ENCODE assay signal across 8 cellular contexts in genomic region chr10:5889624-5890518, GRCh38. TPM values are rescaled to one million over a fixed set of nuclear protein-coding genes. Genes with fewer than 3 reads are reported as not detected.
A peak's percentile ranks its signal among the peaks of the same experiment; 100 is the strongest.
DNase-seq lines count a peak whose midpoint lies in the region; ATAC-seq and TF ChIP-seq lines count a peak whose summit lies in the region.

ANKRD16 (minus strand) TSS chr10:5889893; CDS start chr10:5889354, 539 bp downstream.
FBH1 (plus strand) TSS chr10:5890243; CDS start chr10:5890346, 103 bp downstream.

- peak within 1 kb of the TSS; percentile 98 for H3K4me2 ChIP-seq in GM23338

- peak within 1 kb of the TSS; percentile 66; the same call in 1 of the 2 replicates for H3K27ac ChIP-seq in GM23338 (ENCODE audit: low read depth)

- ATAC-seq in GM23338: peak; percentile 88
- ATAC-seq in activated T-helper 17 cell treated with anti-CD3 and anti-CD28 coated beads, Interleukin-2, amount 50 U/mL, for 72 hours (replicated peaks): peak; percentile 89
- peak; percentile 84 to 87 for ATAC-seq in naive thymus-derived CD8-positive, alpha-beta T cell
- peak; percentile 86 to 88 for ATAC-seq in stimulated activated naive B cell treated with anti-CD40 and anti-IgM and Interleukin-4, amounts not matched to agents 10 μg/mL and 1 μg/mL and 100 μg/mL, for 72 hours (replicated peaks)

- peaks cover 14% of the 10 kb centered on the region for H3K36me3 ChIP-seq in GM23338 (ENCODE audit: insufficient read depth)

- H3K27me3 Mint-ChIP-seq in GM23338 (ENCODE audit: insufficient read depth, low read depth, poor library complexity): peaks cover 7% of the 10 kb centered on the region
- H3K27me3 Mint-ChIP-seq in activated T-helper 17 cell treated with anti-CD3 and anti-CD28 coated beads, Interleukin-2, amount 50 U/mL, for 72 hours: no peaks in the 10 kb centered on the region
- no peaks in the 10 kb centered on the region for H3K27me3 Mint-ChIP-seq in naive thymus-derived CD8-positive, alpha-beta T cell
- H3K27me3 Mint-ChIP-seq in stimulated activated naive B cell treated with anti-CD40 and anti-IgM and Interleukin-4, amounts not matched to agents 10 μg/mL and 1 μg/mL and 100 μg/mL, for 72 hours: no peaks in the 10 kb centered on the region

- H4K20me1 ChIP-seq in GM23338 (replicated peaks; ENCODE audit: insufficient read depth): peaks cover 41% of the 10 kb centered on the region

- H3K9me2 ChIP-seq in GM23338 (ENCODE audit: insufficient read depth): no peaks in the 10 kb centered on the region

- TF ChIP-seq CTCF in GM23338 (conservative IDR thresholded peaks at IDR 0.05; ENCODE audit: low read depth in 2 of 2) (no peak), fibroblast of mammary gland (conservative IDR thresholded peaks at IDR 0.05; ENCODE audit: control insufficient read depth, insufficient read depth, low read depth, low read length) (no peak)

- H2AFZ ChIP-seq in GM23338: peak within 1 kb of the TSS; percentile 94

- H3K4me3 ChIP-seq in GM23338 (peak within 1 kb of the TSS; percentile 90), fibroblast of mammary gland (ENCODE audit: control insufficient read depth, low read depth, low read length) (peak within 1 kb of the TSS; percentile 86)

- H3K27me3 ChIP-seq in GM23338 (ENCODE audit: insufficient read depth): no peaks in the 10 kb centered on the region

- POLR2A ChIA-PET in naive thymus-derived CD8-positive, alpha-beta T cell (lab: Charles Lee): interaction anchor here (0.5 to 1.9 kb wide), 15 partner anchors 13 to 1303 kb away, joined by 3 to 20 read pairs (median 4); partner anchors contain the start of genes GDI2, IL15RA, PFKFB3 and TASOR2

- peaks cover 41% of the 10 kb centered on the region for H3K36me3 Mint-ChIP-seq in GM23338 (ENCODE audit: low read depth)
- H3K36me3 Mint-ChIP-seq in activated T-helper 17 cell treated with anti-CD3 and anti-CD28 coated beads, Interleukin-2, amount 50 U/mL, for 72 hours (ENCODE audit: low read depth): peaks cover 55% of the 10 kb centered on the region
- H3K36me3 Mint-ChIP-seq in naive thymus-derived CD8-positive, alpha-beta T cell: peaks cover 5 to 32% (median 7%) of the 10 kb centered on the region in 3 donors
- peaks cover 39 to 51% of the 10 kb centered on the region in 2 donors for H3K36me3 Mint-ChIP-seq in stimulated activated naive B cell treated with anti-CD40 and anti-IgM and Interleukin-4, amounts not matched to agents 10 μg/mL and 1 μg/mL and 100 μg/mL, for 72 hours

- no peaks in the 10 kb centered on the region for H3K9me3 Mint-ChIP-seq in GM23338
- no peaks in the 10 kb centered on the region for H3K9me3 Mint-ChIP-seq in activated T-helper 17 cell treated with anti-CD3 and anti-CD28 coated beads, Interleukin-2, amount 50 U/mL, for 72 hours
- no peaks in the 10 kb centered on the region for H3K9me3 Mint-ChIP-seq in naive thymus-derived CD8-positive, alpha-beta T cell
- no peaks in the 10 kb centered on the region for H3K9me3 Mint-ChIP-seq in stimulated activated naive B cell treated with anti-CD40 and anti-IgM and Interleukin-4, amounts not matched to agents 10 μg/mL and 1 μg/mL and 100 μg/mL, for 72 hours

- peaks cover 61% of the 10 kb centered on the region for H3K79me2 ChIP-seq in GM23338 (replicated peaks; ENCODE audit: insufficient read depth)

- H3F3A ChIP-seq in GM23338 (replicated peaks; ENCODE audit: low read depth): peaks cover 3% of the 10 kb centered on the region; the same call in 1 of the 2 replicates

- H3K4me1 ChIP-seq in GM23338 (ENCODE audit: insufficient read depth): peaks cover 13% of the 10 kb centered on the region

- DNase-seq in Daoy (ENCODE audit: low read depth): peak; percentile 97
- DNase-seq in GM23338 (ENCODE audit: low spot score): peak; percentile 99
- DNase-seq in Kasumi-1 (lab: John Stamatoyannopoulos, UW): peak; percentile 96 to 97
- DNase-seq in RKO (ENCODE audit: low spot score): peak; percentile 98
- DNase-seq in fibroblast of mammary gland (ENCODE audit: low read depth): peak; percentile 98
- DNase-seq in naive thymus-derived CD8-positive, alpha-beta T cell: peak; percentile 93 to 98 (median 96)
- peak; percentile 99 for DNase-seq in stimulated activated naive B cell treated with anti-CD40 and anti-IgM and Interleukin-4, amounts not matched to agents 10 μg/mL and 1 μg/mL and 100 μg/mL, for 72 hours

- peaks cover 30% of the 10 kb centered on the region for H3K4me1 Mint-ChIP-seq in GM23338
- peaks cover 42% of the 10 kb centered on the region for H3K4me1 Mint-ChIP-seq in activated T-helper 17 cell treated with anti-CD3 and anti-CD28 coated beads, Interleukin-2, amount 50 U/mL, for 72 hours
- peaks cover 31 to 57% (median 53%) of the 10 kb centered on the region in 4 donors for H3K4me1 Mint-ChIP-seq in naive thymus-derived CD8-positive, alpha-beta T cell
- peaks cover 37 to 68% of the 10 kb centered on the region in 2 donors for H3K4me1 Mint-ChIP-seq in stimulated activated naive B cell treated with anti-CD40 and anti-IgM and Interleukin-4, amounts not matched to agents 10 μg/mL and 1 μg/mL and 100 μg/mL, for 72 hours

- H3K27ac Mint-ChIP-seq in GM23338: peak within 1 kb of the TSS; percentile 93
- peak within 1 kb of the TSS; percentile 91 for H3K27ac Mint-ChIP-seq in activated T-helper 17 cell treated with anti-CD3 and anti-CD28 coated beads, Interleukin-2, amount 50 U/mL, for 72 hours
- H3K27ac Mint-ChIP-seq in naive thymus-derived CD8-positive, alpha-beta T cell: peak within 1 kb of the TSS; percentile 81 to 92 (median 86)
- H3K27ac Mint-ChIP-seq in stimulated activated naive B cell treated with anti-CD40 and anti-IgM and Interleukin-4, amounts not matched to agents 10 μg/mL and 1 μg/mL and 100 μg/mL, for 72 hours: peak within 1 kb of the TSS; percentile 91

- peak within 1 kb of the TSS; percentile 98 for H3K4me3 Mint-ChIP-seq in GM23338
- H3K4me3 Mint-ChIP-seq in activated T-helper 17 cell treated with anti-CD3 and anti-CD28 coated beads, Interleukin-2, amount 50 U/mL, for 72 hours: peak within 1 kb of the TSS; percentile 94
- H3K4me3 Mint-ChIP-seq in naive thymus-derived CD8-positive, alpha-beta T cell: peak within 1 kb of the TSS; percentile 85 to 97 (median 94)
- H3K4me3 Mint-ChIP-seq in stimulated activated naive B cell treated with anti-CD40 and anti-IgM and Interleukin-4, amounts not matched to agents 10 μg/mL and 1 μg/mL and 100 μg/mL, for 72 hours: peak within 1 kb of the TSS; percentile 90 to 97

TF ChIP-seq in GM23338, 12 proteins besides CTCF, POLR2A, EP300 and RAD21 (continues in another document):
- peak; percentile 54 for TF ChIP-seq ETS1 (IDR thresholded peaks at IDR 0.05)
- TF ChIP-seq CREB1 (CRISPR knock-in tag; IDR thresholded peaks at IDR 0.05; ENCODE audit: low read depth): peak; percentile 87
- peak; percentile 3 for TF ChIP-seq REST (IDR thresholded peaks at IDR 0.05; ENCODE audit: unreplicated experiment)
- no peak for TF ChIP-seq ZNF114 (CRISPR knock-in tag; IDR thresholded peaks at IDR 0.05)
- peak; percentile 94 for TF ChIP-seq POLR2AphosphoS5 (IDR thresholded peaks at IDR 0.05; ENCODE audit: low read depth)

RNA-seq across cellular contexts. Expression of gene ANKRD16, which starts in this region (rescaled TPM):
- 3.5 and 7.9 TPM in 2 replicates for total RNA-seq in Daoy (2014; rRNA removed; shearing (Covaris generic))
- total RNA-seq in GM23338 (2014; rRNA removed; shearing (Covaris generic)): 16.1 and 20.2 TPM in 2 replicates
- polyA plus RNA-seq in GM23338 (2016; fragmentation: Nextera tagmentation; extraction: Ambion mirVana): 6.4 and 7.5 TPM in 2 replicates
- total RNA-seq in activated T-helper 17 cell treated with anti-CD3 and anti-CD28 coated beads, Interleukin-2, amount 50 U/mL, for 72 hours: 1 to 10 TPM; 4.6 to 6.8 TPM
- total RNA-seq in naive thymus-derived CD8-positive, alpha-beta T cell: 1 to 10 TPM; 8.4 to 9.2 TPM
- polyA plus RNA-seq in naive thymus-derived CD8-positive, alpha-beta T cell: 1 to 10 TPM; 3.0 to 5.9 (median 5.8) TPM

RNA-seq across cellular contexts. Expression of gene FBH1, which starts in this region (rescaled TPM):
- 35.3 and 41.3 TPM in 2 replicates for total RNA-seq in Daoy (2014; rRNA removed; shearing (Covaris generic))
- total RNA-seq in GM23338 (2014; rRNA removed; shearing (Covaris generic)): 84.0 and 90.8 TPM in 2 replicates
- 62.5 and 68.0 TPM in 2 replicates for polyA plus RNA-seq in GM23338 (2016; fragmentation: Nextera tagmentation; extraction: Ambion mirVana)
- 10 to 100 TPM; 55.9 to 62.0 TPM for total RNA-seq in activated T-helper 17 cell treated with anti-CD3 and anti-CD28 coated beads, Interleukin-2, amount 50 U/mL, for 72 hours
- 10 to 100 TPM; 89.1 to 94.1 TPM for total RNA-seq in naive thymus-derived CD8-positive, alpha-beta T cell
- 10 to 100 TPM; 48.4 to 76.5 (median 50.5) TPM for polyA plus RNA-seq in naive thymus-derived CD8-positive, alpha-beta T cell

Comparison
In these comparisons a context has a peak if more than half of its experiments do, and no peak if none do; other contexts are left out.
1. Peak in every context shown above with its lines: DNase-seq, ATAC-seq, H3K4me3 ChIP-seq and H3K27ac ChIP-seq.